35 cellular contexts compared by ENCODE assay signal in genomic region chr4:113643505-113643904, GRCh38.
DNase-seq lines count a peak whose midpoint lies in the region; ATAC-seq and TF ChIP-seq lines count a peak whose summit lies in the region.
"Had no signal": no experiment of that assay in that cellular context is flagged by ENCODE, and none has a peak within 500 bp of the region (broad histone marks: within the 10 kb centered on the region; RNA-seq: fewer than 3 reads in every experiment).

No MANE protein-coding gene starts in this region.

- H3K4me1 Mint-ChIP-seq in memory B cell = peaks cover 35% of the 10 kb centered on the region

- in situ Hi-C loops in Panc1 (cut with HindIII; ENCODE audit: low pct_unique_long_range_greater_than_20kb, low sequenced_read_pairs) = no loop called here

- H3K27ac ChIP-seq in heart right ventricle (peak overlapping the region in 8 of 10 donors; percentile 34 to 64 (median 55)), Panc1 (ENCODE audit: low read length) (peak overlapping the region; percentile 89; the same call in 1 of the 2 replicates)
- H3K27ac ChIP-seq: KMS-11, lower lobe of right lung, ovary, PC-9, thoracic aorta had no signal

- TF ChIP-seq CTCF in heart right ventricle (IDR thresholded peaks at IDR 0.05) = no peak
- no peak for TF ChIP-seq CTCF in Panc1 (IDR thresholded peaks at IDR 0.05)

- peak overlapping the region; percentile 72 for H3K27ac Mint-ChIP-seq in memory B cell
- H3K27ac Mint-ChIP-seq: activated T-cell treated with anti-CD3 and anti-CD28 coated beads, Interleukin-2, amount 50 U/mL, for 24 hours; H9 had no signal

- peaks cover 2% of the 10 kb centered on the region for H3K36me3 Mint-ChIP-seq in memory B cell

- no TSS peak for BruUV-seq in Panc1 (replicated peaks; lab: Mats Ljungman, UMichigan)

- H3K36me3 ChIP-seq in heart right ventricle = no peaks in the 10 kb centered on the region
- no peaks in the 10 kb centered on the region for H3K36me3 ChIP-seq in Panc1 (ENCODE audit: control insufficient read depth, insufficient read depth, low read length)
- H3K36me3 ChIP-seq: ascending aorta, lower lobe of right lung, ovary, thoracic aorta had no signal

- H3K27me3 Mint-ChIP-seq in memory B cell = no peaks in the 10 kb centered on the region
- H3K27me3 Mint-ChIP-seq: activated naive CD8-positive, alpha-beta T cell treated with anti-CD3 and anti-CD28 coated beads for 36 hours; activated T-cell treated with anti-CD3 and anti-CD28 coated beads, Interleukin-2, amount 50 U/mL, for 24 hours; effector memory CD8-positive, alpha-beta T cell had no signal

- no peak overlapping the region for H3K4me3 ChIP-seq in heart right ventricle
- no peak overlapping the region for H3K4me3 ChIP-seq in Panc1 (ENCODE audit: low read depth in 2 of 2, low read length in 2 of 2)
- H3K4me3 ChIP-seq: ascending aorta, lower lobe of right lung, ovary, PC-9, thoracic aorta had no signal

- no peaks in the 10 kb centered on the region for H3K9me3 Mint-ChIP-seq in memory B cell
- H3K9me3 Mint-ChIP-seq: activated naive CD8-positive, alpha-beta T cell treated with anti-CD3 and anti-CD28 coated beads for 36 hours; activated T-cell treated with anti-CD3 and anti-CD28 coated beads, Interleukin-2, amount 50 U/mL, for 24 hours; effector memory CD8-positive, alpha-beta T cell; H9 had no signal

- peak in 6 of 8 donors; percentile 13 to 45 (median 24) for ATAC-seq in heart right ventricle
- ATAC-seq in Panc1 = no peak
- no peak for ATAC-seq in memory B cell (ENCODE audit: low read depth)
- no peak for ATAC-seq in HG03565 (IDR thresholded peaks at IDR 0.05; ENCODE audit: unreplicated experiment)
- ATAC-seq in HG03457 (IDR thresholded peaks at IDR 0.05; ENCODE audit: unreplicated experiment) = no peak
- ATAC-seq: effector memory CD8-positive, alpha-beta T cell; lower lobe of right lung had no signal

- POLR2A ChIA-PET in Panc1 (lab: Charles Lee) = no interaction called here

- DNase-seq in heart right ventricle (no peak), cardiac septum (ENCODE audit: low spot score) (no peak), Panc1 (ENCODE audit: low read depth, low spot score) (no peak), memory B cell (ENCODE audit: low spot score in 2 of 2) (no peak), NCI-H2081 (lab: John Stamatoyannopoulos, UW) (no peak)
- DNase-seq in activated CD4-positive, alpha-beta T cell treated with anti-CD3 and anti-CD28 coated beads for 1 hour = no peak
- DNase-seq: ACHN; activated CD4-positive, CD25-positive, alpha-beta regulatory T cell; activated gamma-delta T cell; activated naive CD8-positive, alpha-beta T cell treated with anti-CD3 and anti-CD28 coated beads for 36 hours; activated T-cell treated with anti-CD3 and anti-CD28 coated beads, Interleukin-2, amount 50 U/mL, for 24 hours; central memory CD4-positive, alpha-beta T cell; cortex of kidney; DMS53; effector memory CD8-positive, alpha-beta T cell; erythroblast; foreskin fibroblast; H9; kidney glomerular epithelial cell; lower lobe of right lung; NCI-H1417; NCI-H2029 treated with DMSO at 0.1 percent for 48 hours; NCI-H526 treated with DMSO at 0.1 percent for 48 hours; NK-92 treated with Interleukin-12 subunit alpha and Interleukin-12 subunit beta, amount 100 ng/mL, for 24 hours; ovary; PC-9; SHP77 treated with DMSO at 0.1 percent for 48 hours; small intestine; stimulated activated naive CD4-positive, alpha-beta T cell treated with Interleukin-2 at 50 U/mL for 16 hours; SW 1271 had no signal

- H3K4me3 Mint-ChIP-seq in memory B cell = no peak overlapping the region
- H3K4me3 Mint-ChIP-seq: activated naive CD8-positive, alpha-beta T cell treated with anti-CD3 and anti-CD28 coated beads for 36 hours; activated T-cell treated with anti-CD3 and anti-CD28 coated beads, Interleukin-2, amount 50 U/mL, for 24 hours; effector memory CD8-positive, alpha-beta T cell; H9 had no signal

- H3K9me3 ChIP-seq in heart right ventricle = no peaks in the 10 kb centered on the region
- H3K9me3 ChIP-seq in Panc1 (ENCODE audit: control insufficient read depth, insufficient read depth, low read depth, low read length) = no peaks in the 10 kb centered on the region
- H3K9me3 ChIP-seq: ascending aorta, lower lobe of right lung, ovary, thoracic aorta had no signal

- WGBS in heart right ventricle, 2 donors = 26% methylated on average over 4 of the region's 4 CpGs

- H3K4me1 ChIP-seq in heart right ventricle (peaks cover 6 to 84% (median 68%) of the 10 kb centered on the region in 9 donors), Panc1 (ENCODE audit: control insufficient read depth, insufficient read depth, low read length) (peaks cover 55% of the 10 kb centered on the region)

- H3K27me3 ChIP-seq in heart right ventricle (no peaks in the 10 kb centered on the region), Panc1 (ENCODE audit: control insufficient read depth, insufficient read depth, low read length) (no peaks in the 10 kb centered on the region)
- H3K27me3 ChIP-seq: ascending aorta, ovary had no signal

- CTCF ChIA-PET in Panc1 (lab: Charles Lee) = no interaction called here

- intact Hi-C loops in heart right ventricle (cut with DNase I) = loop anchor here in 2 of 10 donors (5.0 to 10.0 kb wide), 2 partner anchors 34 to 89 kb away; no protein-coding TSS in a partner anchor
- intact Hi-C loops in cardiac septum (cut with DNase I) = no loop called here
- intact Hi-C loops in Panc1 (cut with micrococcal nuclease; ENCODE audit: unreplicated experiment) = no loop called here

Comparison
In these comparisons a context has a peak if more than half of its experiments do, and no peak if none do; other contexts are left out.
1. ATAC-seq: peak in heart right ventricle (6 of 8); none in Panc1 (single experiment), memory B cell (single experiment), HG03565 (single experiment) and HG03457 (single experiment).